9 cellular contexts compared by ENCODE assay signal in the genomic region with DNA sequence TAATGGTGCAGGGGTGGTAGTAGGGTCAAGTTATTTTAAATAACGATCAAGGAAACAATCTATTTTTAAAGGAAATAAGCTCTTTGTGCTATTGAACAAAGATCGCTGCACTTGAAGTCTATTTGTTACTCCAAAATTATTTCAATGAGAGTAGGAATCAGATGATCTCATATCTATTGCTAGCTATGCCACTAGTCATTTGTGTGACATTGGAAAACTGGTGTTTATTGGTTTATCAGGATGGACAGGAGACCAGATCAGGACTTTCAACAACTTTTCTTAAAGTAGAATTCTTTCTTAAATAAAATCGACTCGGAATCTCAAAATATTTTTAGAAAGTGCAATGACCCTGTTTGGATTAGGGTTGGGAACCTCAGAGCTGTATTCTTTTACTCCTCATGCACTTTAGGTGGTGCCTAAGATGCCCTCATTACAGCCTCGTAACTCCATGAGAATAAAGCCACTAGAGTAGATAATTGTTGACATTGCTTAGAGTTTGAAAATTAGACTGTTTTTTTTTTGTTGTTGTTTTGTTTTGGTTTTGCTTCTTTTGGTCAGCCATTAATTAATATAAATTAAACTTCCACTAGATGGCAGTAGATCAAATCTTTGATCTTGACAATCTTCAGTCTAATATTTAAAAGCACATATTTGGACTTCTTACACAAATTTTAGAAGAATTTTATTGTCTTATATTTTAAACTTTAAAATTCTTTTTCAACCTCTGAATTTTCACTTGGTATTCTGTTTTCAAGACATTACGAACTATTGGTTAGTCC.
DNase-seq lines count a peak whose midpoint lies in the region; ATAC-seq and FAIRE-seq lines count a peak whose summit lies in the region.
"Had no signal": no experiment of that assay in that cellular context is flagged by ENCODE, and none has a peak within 500 bp of the region (broad histone marks: within the 10 kb centered on the region; RNA-seq: fewer than 3 reads in every experiment).

No MANE protein-coding gene starts in this region.

- H3K27ac ChIP-seq in angular gyrus (ENCODE audit: low read depth, low read length) = peak overlapping the region; percentile 49

- ATAC-seq in natural killer cell treated with Interleukin-12 subunit alpha and Interleukin-12 subunit beta and Interleukin-15 and Interleukin-18, amount 100 ng/mL, for 72 hours = no peak

- H3K27ac Mint-ChIP-seq in natural killer cell treated with Interleukin-12 subunit alpha and Interleukin-12 subunit beta and Interleukin-15 and Interleukin-18, amount 100 ng/mL, for 72 hours = no peak overlapping the region

- no peaks in the 10 kb centered on the region for H3K9me3 Mint-ChIP-seq in natural killer cell treated with Interleukin-12 subunit alpha and Interleukin-12 subunit beta and Interleukin-15 and Interleukin-18, amount 100 ng/mL, for 72 hours
- H3K9me3 Mint-ChIP-seq: central memory CD8-positive, alpha-beta T cell had no signal

- H3K36me3 Mint-ChIP-seq in natural killer cell treated with Interleukin-12 subunit alpha and Interleukin-12 subunit beta and Interleukin-15 and Interleukin-18, amount 100 ng/mL, for 72 hours = no peaks in the 10 kb centered on the region

- H3K27me3 Mint-ChIP-seq in natural killer cell treated with Interleukin-12 subunit alpha and Interleukin-12 subunit beta and Interleukin-15 and Interleukin-18, amount 100 ng/mL, for 72 hours = no peaks in the 10 kb centered on the region
- H3K27me3 Mint-ChIP-seq: central memory CD8-positive, alpha-beta T cell had no signal

- H3K4me3 ChIP-seq in Jurkat, Clone E6-1 (ENCODE audit: low read length) = no peak overlapping the region

- no peak overlapping the region for H3K4me3 Mint-ChIP-seq in natural killer cell treated with Interleukin-12 subunit alpha and Interleukin-12 subunit beta and Interleukin-15 and Interleukin-18, amount 100 ng/mL, for 72 hours
- H3K4me3 Mint-ChIP-seq: central memory CD8-positive, alpha-beta T cell had no signal

- no peak for FAIRE-seq in HTR-8/SVneo (lab: Jason Lieb, UNC)

- DNase-seq in COR-L47 (lab: John Stamatoyannopoulos, UW) (peak; percentile 5), left kidney (ENCODE audit: low read depth, low spot score) (peak; percentile 31), T1000 (lab: John Stamatoyannopoulos, UW) (no peak), HTR-8/SVneo (ENCODE audit: insufficient read length, low spot score) (no peak)
- DNase-seq in Jurkat, Clone E6-1 (ENCODE audit: low read depth, low spot score) = peak; percentile 2
- DNase-seq in natural killer cell treated with Interleukin-12 subunit alpha and Interleukin-12 subunit beta and Interleukin-15 and Interleukin-18, amount 100 ng/mL, for 72 hours (ENCODE audit: low spot score) = no peak
- DNase-seq in stimulated activated naive CD4-positive, alpha-beta T cell (lab: John Stamatoyannopoulos, UW) = no peak

- H3K4me1 Mint-ChIP-seq in natural killer cell treated with Interleukin-12 subunit alpha and Interleukin-12 subunit beta and Interleukin-15 and Interleukin-18, amount 100 ng/mL, for 72 hours (ENCODE audit: low read depth in 2 of 2) = no peaks in the 10 kb centered on the region
- H3K4me1 Mint-ChIP-seq: central memory CD8-positive, alpha-beta T cell had no signal

Comparison
In these comparisons a context has a peak if more than half of its experiments do, and no peak if none do; other contexts are left out.
1. DNase-seq: peak in COR-L47 (single experiment), Jurkat, Clone E6-1 (single experiment) and left kidney (single experiment); none in natural killer cell treated with Interleukin-12 subunit alpha and Interleukin-12 subunit beta and Interleukin-15 and Interleukin-18, amount 100 ng/mL, for 72 hours (single experiment), stimulated activated naive CD4-positive, alpha-beta T cell (0 of 6), T1000 (single experiment) and HTR-8/SVneo (single experiment).